ENCODE assay signal across 8 cellular contexts in the genomic region with DNA sequence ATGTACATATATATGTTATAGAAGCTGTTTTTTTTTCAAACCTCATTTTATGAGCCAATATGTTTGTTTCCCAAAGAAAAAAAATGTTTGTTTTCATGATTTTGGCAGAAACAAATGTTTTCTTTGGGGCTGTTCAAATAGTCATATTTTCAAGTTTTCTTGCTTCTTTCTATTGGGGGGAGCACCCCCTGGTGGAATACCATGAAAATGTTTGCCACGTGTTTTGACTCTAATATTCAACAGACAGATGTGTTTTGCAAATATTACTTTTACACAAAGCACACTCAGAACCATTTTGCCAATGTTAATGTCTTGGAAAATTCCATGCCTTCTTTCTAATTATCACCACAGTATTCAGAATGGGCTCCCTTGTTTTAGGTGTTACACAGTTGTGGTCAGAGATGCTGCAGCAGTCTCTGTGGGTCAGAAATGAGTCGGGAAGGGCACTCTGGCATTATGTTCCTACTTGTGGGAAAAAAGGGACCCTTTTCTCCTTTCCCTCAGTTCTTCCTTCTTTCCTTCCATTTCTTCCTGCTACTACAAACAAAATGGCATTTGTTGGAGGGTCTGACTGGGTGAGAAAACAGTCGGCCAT.
DNase-seq lines count a peak whose midpoint lies in the region; ATAC-seq and TF ChIP-seq lines count a peak whose summit lies in the region.

No MANE protein-coding gene starts in this region.

- H3K4me3 Mint-ChIP-seq in chondrocyte (ENCODE audit: unreplicated experiment) = no peak overlapping the region

- H3K36me3 ChIP-seq in mucosa of descending colon (ENCODE audit: low read depth) = no peaks in the 10 kb centered on the region

- H3K9me3 ChIP-seq in mucosa of descending colon = no peaks in the 10 kb centered on the region

- no peak for ATAC-seq in mucosa of descending colon
- no peak for ATAC-seq in GM18861 (IDR thresholded peaks at IDR 0.05; ENCODE audit: unreplicated experiment)

- TF ChIP-seq POLR2A in NB4 (IDR thresholded peaks at IDR 0.05; ENCODE audit: extremely low read depth, insufficient read length) = no peak

- H3K4me3 ChIP-seq in NB4 (ENCODE audit: low read depth, low read length) = no peak overlapping the region
- H3K4me3 ChIP-seq in mucosa of descending colon = no peak overlapping the region

- TF ChIP-seq CTCF in GM12874 (IDR thresholded peaks at IDR 0.05; ENCODE audit: insufficient read depth, low read depth, low read length) (peak; percentile 42; the same call in 1 of the 2 replicates), NB4 (IDR thresholded peaks at IDR 0.05; ENCODE audit: low read depth, low read length) (peak; percentile 44), chondrocyte (IDR thresholded peaks at IDR 0.05) (peak; percentile 90), mucosa of descending colon (IDR thresholded peaks at IDR 0.05) (peak; percentile 36)

- H3K36me3 Mint-ChIP-seq in chondrocyte (ENCODE audit: low read depth) = no peaks in the 10 kb centered on the region

- peak; percentile 40 for DNase-seq in ACHN
- DNase-seq in NB4 (ENCODE audit: low read depth) = peak; percentile 27
- DNase-seq in chondrocyte (ENCODE audit: low spot score) = no peak
- peak in 1 of 3 donors; percentile 72 for DNase-seq in mucosa of descending colon
- no peak for DNase-seq in HPDE6-E6E7 (ENCODE audit: extremely low spot score)
- no peak for DNase-seq in NK-92 (lab: John Stamatoyannopoulos, UW; ENCODE audit: unreplicated experiment)

- intact Hi-C loops in mucosa of descending colon (cut with DNase I, micrococcal nuclease) = loop anchor here in 1 of 2 donors (10.0 kb wide), 2 partner anchors 122 to 512 kb away; no protein-coding TSS in a partner anchor

- peaks cover 26% of the 10 kb centered on the region for H3K27me3 Mint-ChIP-seq in chondrocyte (ENCODE audit: low read depth)

- no peaks in the 10 kb centered on the region for H3K4me1 ChIP-seq in mucosa of descending colon (ENCODE audit: low read depth)

- no peak overlapping the region for H3K27ac Mint-ChIP-seq in chondrocyte (ENCODE audit: unreplicated experiment)

- peaks cover 8% of the 10 kb centered on the region for H3K4me1 Mint-ChIP-seq in chondrocyte (ENCODE audit: low read depth)

- H3K9me3 Mint-ChIP-seq in chondrocyte (ENCODE audit: low read depth) = peaks cover 5% of the 10 kb centered on the region

- in situ Hi-C loops in ACHN (cut with HindIII; ENCODE audit: low pct_ligation_motif_present, low pct_unique_long_range_greater_than_20kb, low sequenced_read_pairs) = no loop called here

Comparison
In these comparisons a context has a peak if more than half of its experiments do, and no peak if none do; other contexts are left out.
1. DNase-seq: peak in ACHN (single experiment) and NB4 (single experiment); none in chondrocyte (single experiment), HPDE6-E6E7 (single experiment) and NK-92 (single experiment).
2. CTCF ChIP-seq: peak in every context shown above with its lines; median percentile 90 in chondrocyte; 44 in NB4; 42 in GM12874; 36 in mucosa of descending colon.